Comparison of ENCODE assay signal across 2 cellular contexts in genomic region chr17:75633484-75634375, GRCh38.
TF ChIP-seq lines count a peak whose summit lies in the region.

No MANE protein-coding gene starts in this region.

TF ChIP-seq in HCT116, 20 proteins besides CTCF, POLR2A, EP300 and RAD21:
- 0 out of 2 replicates have a peak, but pooled peaks have one; percentile 19 for TF ChIP-seq POLR2AphosphoS5 (IDR thresholded peaks at IDR 0.05; ENCODE audit: low read depth, low read length)
- peak; percentile 11 for TF ChIP-seq TCF7L2 (IDR thresholded peaks at IDR 0.05; ENCODE audit: borderline replicate concordance, extremely low read depth, insufficient read depth, insufficient read length)
- TF ChIP-seq REST (IDR thresholded peaks at IDR 0.05; ENCODE audit: low read depth) = no peak
- TF ChIP-seq ELF1 (IDR thresholded peaks at IDR 0.05; ENCODE audit: borderline replicate concordance, low read depth) = no peak
- no peak for TF ChIP-seq MAX (IDR thresholded peaks at IDR 0.05)
- TF ChIP-seq SRF (IDR thresholded peaks at IDR 0.05; ENCODE audit: low read depth) = no peak
TF ChIP-seq in HCT116: peak in this region for 2.

TF ChIP-seq in H1, 55 proteins besides CTCF, POLR2A, EP300 and RAD21:
- TF ChIP-seq YY1 (IDR thresholded peaks at IDR 0.05; ENCODE audit: low read depth, low read length) = no peak
- peak; percentile 62 for TF ChIP-seq CTBP2 (IDR thresholded peaks at IDR 0.05; ENCODE audit: borderline replicate concordance, insufficient read depth, insufficient read length, low read length)
- TF ChIP-seq SIN3A (conservative IDR thresholded peaks at IDR 0.05 in 1 of 2, IDR thresholded peaks at IDR 0.05 in 1 of 2; ENCODE audit: low read depth in 1 of 2, low read length in 2 of 2) = peak; percentile 100
- TF ChIP-seq TCF12 (IDR thresholded peaks at IDR 0.05; ENCODE audit: low read depth, low read length) = 0 out of 2 replicates have a peak, but pooled peaks have one; percentile 21
- no peak for TF ChIP-seq BRCA1 (IDR thresholded peaks at IDR 0.05; ENCODE audit: low read depth, low read length)
- no peak for TF ChIP-seq ASH2L (IDR thresholded peaks at IDR 0.05; ENCODE audit: low read length)
- no peak for TF ChIP-seq NANOG (IDR thresholded peaks at IDR 0.05; ENCODE audit: insufficient read depth, low read depth, low read length, poor library complexity, severe bottlenecking)
- TF ChIP-seq ATF3 (IDR thresholded peaks at IDR 0.05; ENCODE audit: insufficient read depth, low read depth, low read length) = no peak
- TF ChIP-seq SAP30 (IDR thresholded peaks at IDR 0.05; ENCODE audit: insufficient read depth, insufficient replicate concordance, low read length) = peak; percentile 99
- TF ChIP-seq MAX (IDR thresholded peaks at IDR 0.05) = peak; percentile 43; the same call in 1 of the 2 replicates
- no peak for TF ChIP-seq TAF1 (IDR thresholded peaks at IDR 0.05; ENCODE audit: low read depth, low read length)
- TF ChIP-seq TBP (IDR thresholded peaks at IDR 0.05; ENCODE audit: low read depth, low read length) = 0 out of 2 replicates have a peak, but pooled peaks have one; percentile 27
- TF ChIP-seq TAF7 (optimal IDR thresholded peaks at IDR 0.05; ENCODE audit: borderline replicate concordance, low read depth, low read length) = no peak
- no peak for TF ChIP-seq TEAD4 (IDR thresholded peaks at IDR 0.05; ENCODE audit: low read depth, low read length)
- peak; percentile 70 for TF ChIP-seq SIX5 (IDR thresholded peaks at IDR 0.05; ENCODE audit: low read depth, low read length)
- TF ChIP-seq GTF2F1 (IDR thresholded peaks at IDR 0.05; ENCODE audit: borderline replicate concordance, low read depth, low read length) = no peak
- no peak for TF ChIP-seq RBBP5 (IDR thresholded peaks at IDR 0.05; ENCODE audit: borderline replicate concordance, low read depth, low read length)
- peak; percentile 15; the same call in 1 of the 2 replicates for TF ChIP-seq CEBPB (IDR thresholded peaks at IDR 0.05; ENCODE audit: low read depth, low read length)
- TF ChIP-seq CREB1 (IDR thresholded peaks at IDR 0.05) = no peak
- peak; percentile 24; the same call in 1 of the 2 replicates for TF ChIP-seq E2F6 (IDR thresholded peaks at IDR 0.05)
- peak; percentile 74 to 95; a peak in 2 of 4 replicates for TF ChIP-seq HDAC2 (IDR thresholded peaks at IDR 0.05; ENCODE audit: borderline replicate concordance in 1 of 2, low read depth in 2 of 2, low read length in 2 of 2)
- no peak for TF ChIP-seq POU5F1 (IDR thresholded peaks at IDR 0.05; ENCODE audit: low read depth, low read length)
